1 cellular context compared by ENCODE assay signal in the genomic region with DNA sequence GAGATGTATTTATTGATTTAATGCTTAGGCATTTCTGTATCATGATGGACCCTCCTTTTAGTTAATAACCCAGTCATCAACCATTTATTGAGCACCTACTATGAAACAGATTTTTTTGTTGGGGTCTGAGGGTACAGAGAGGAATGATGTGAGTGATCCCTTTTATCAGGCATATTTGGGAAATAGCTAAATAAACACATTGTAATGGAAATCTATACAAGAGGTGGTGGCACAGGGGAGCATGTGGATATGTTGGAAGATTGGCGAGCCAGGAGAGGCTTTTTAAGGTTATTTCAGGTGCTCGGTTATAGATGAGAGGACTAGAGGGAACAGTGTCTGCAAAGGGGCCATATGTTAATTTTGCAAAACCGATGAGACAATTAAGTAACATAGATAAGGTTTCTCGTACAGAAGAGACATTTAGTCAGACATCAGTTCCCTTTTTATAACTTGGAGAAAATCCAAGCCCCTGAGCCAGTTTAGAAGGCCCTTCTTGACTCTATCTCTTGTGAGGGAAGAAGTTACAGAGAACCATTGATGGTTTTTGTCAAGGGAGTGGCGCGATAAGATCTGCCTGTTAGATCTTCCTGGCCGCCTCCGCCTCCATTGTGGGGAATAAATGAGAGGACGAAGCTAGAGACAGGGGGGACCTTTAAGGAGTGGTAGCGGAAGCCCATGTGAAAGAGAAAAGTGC.
TF ChIP-seq lines count a peak whose summit lies in the region.

No MANE protein-coding gene starts in this region.

TF ChIP-seq in GM23338, 12 proteins besides CTCF, POLR2A, EP300 and RAD21 (continued from another document):
- TF ChIP-seq ZNF462 (CRISPR knock-in tag; IDR thresholded peaks at IDR 0.05): no peak
- no peak for TF ChIP-seq CREB1 (CRISPR knock-in tag; IDR thresholded peaks at IDR 0.05; ENCODE audit: low read depth)
- no peak for TF ChIP-seq NANOG (IDR thresholded peaks at IDR 0.05; ENCODE audit: borderline replicate concordance)
